Comparison of ENCODE assay signal across 14 cellular contexts in the genomic region with DNA sequence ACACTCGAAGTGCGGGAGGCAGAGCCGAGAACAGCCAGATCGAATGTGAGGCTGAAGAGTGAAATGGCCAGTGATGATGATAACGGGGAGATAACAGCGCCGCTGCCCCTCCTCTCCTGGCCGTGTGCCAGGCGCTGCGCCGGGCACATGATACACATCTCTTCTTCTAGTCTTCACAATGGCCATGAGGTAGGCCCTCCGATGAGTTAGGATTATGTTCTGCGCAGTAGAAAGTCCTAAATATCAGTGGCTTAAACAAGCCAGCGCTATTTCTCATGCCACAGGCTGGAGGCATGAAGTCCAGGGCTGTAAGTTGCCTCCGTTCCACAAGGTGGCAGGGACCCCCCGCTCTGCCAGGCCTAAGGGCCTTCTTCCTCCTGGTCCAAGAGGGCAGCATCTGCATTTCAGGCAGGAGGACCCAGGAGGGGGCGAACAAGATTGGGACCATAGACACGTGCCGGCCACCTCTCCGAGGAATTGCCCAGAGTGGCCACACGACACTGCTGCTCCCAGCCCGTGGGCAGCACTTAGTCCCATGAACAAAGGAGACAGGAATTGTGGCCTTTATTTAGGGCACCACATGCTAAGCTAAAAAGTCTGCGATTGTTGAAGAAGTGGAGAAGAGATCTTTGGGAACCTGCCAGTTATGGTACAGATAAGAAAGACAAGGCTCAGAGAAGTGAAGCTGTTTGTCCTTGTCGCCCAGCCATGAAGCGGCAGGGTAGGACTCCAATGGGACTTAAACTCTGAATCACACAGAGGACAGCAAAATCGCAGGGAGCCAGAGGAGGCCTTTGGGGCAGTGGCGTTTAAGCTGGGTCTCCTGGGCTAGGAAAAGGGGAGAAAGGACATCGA. TPM values are rescaled to one million over a fixed set of nuclear protein-coding genes. Genes with fewer than 3 reads are reported as not detected.
DNase-seq lines count a peak whose midpoint lies in the region; ATAC-seq lines count a peak whose summit lies in the region.
"Had no signal": no experiment of that assay in that cellular context is flagged by ENCODE, and none has a peak within 500 bp of the region (broad histone marks: within the 10 kb centered on the region; RNA-seq: fewer than 3 reads in every experiment).

No MANE protein-coding gene starts in this region.

- no CpG with 5 or more reads among the region's 28 CpGs for WGBS in neuronal stem cell (ENCODE audit: extremely low coverage in 2 of 2, insufficient read length in 2 of 2, insufficient replicate concordance in 1 of 2), 2 donors

- no peak overlapping the region for H3K4ac ChIP-seq in neuronal stem cell (ENCODE audit: low read length)

- no peaks in the 10 kb centered on the region for H3K4me1 ChIP-seq in neuronal stem cell (ENCODE audit: control insufficient read depth in 2 of 2, insufficient read depth in 1 of 2, low read depth in 1 of 2, low read length in 2 of 2)

- peak overlapping the region; percentile 6 for H2AK5ac ChIP-seq in neuronal stem cell (ENCODE audit: low read depth, low read length)

- H3K23ac ChIP-seq in neuronal stem cell (ENCODE audit: low read depth, low read length, poor library complexity): peak overlapping the region; percentile 11

- H3K79me1 ChIP-seq in neuronal stem cell (ENCODE audit: low read depth, low read length): no peaks in the 10 kb centered on the region

- H4K8ac ChIP-seq in neuronal stem cell (ENCODE audit: low read depth, low read length): peak overlapping the region; percentile 66

- H4K91ac ChIP-seq in neuronal stem cell (ENCODE audit: low read depth, low read length, poor library complexity): no peak overlapping the region

- no peak overlapping the region for H3K4me3 ChIP-seq in neuronal stem cell (ENCODE audit: low read length in 2 of 2)

- H3K27ac ChIP-seq in neuronal stem cell (replicated peaks; ENCODE audit: low read length): no peak overlapping the region

- peak overlapping the region; percentile 36 for H3K27ac Mint-ChIP-seq in T-helper 1 cell treated with Interleukin-12 subunit alpha and Interleukin-12 subunit beta and Interleukin-4 antibody, amounts not matched to agents 30 μg/mL and 1 μg/mL, for 36 hours
- H3K27ac Mint-ChIP-seq: progenitor cell of endocrine pancreas had no signal

- peak overlapping the region; percentile 24 for H3K18ac ChIP-seq in neuronal stem cell (ENCODE audit: low read length)

- no peaks in the 10 kb centered on the region for H3K36me3 Mint-ChIP-seq in T-helper 1 cell treated with Interleukin-12 subunit alpha and Interleukin-12 subunit beta and Interleukin-4 antibody, amounts not matched to agents 30 μg/mL and 1 μg/mL, for 36 hours (ENCODE audit: low read depth)

- H3K9me3 ChIP-seq in neuronal stem cell (replicated peaks in 1 of 2; ENCODE audit: control insufficient read depth in 2 of 2, insufficient read depth in 1 of 2, low read depth in 1 of 2, low read length in 2 of 2): no peaks in the 10 kb centered on the region

- no peaks in the 10 kb centered on the region for H3K9me3 Mint-ChIP-seq in T-helper 1 cell treated with Interleukin-12 subunit alpha and Interleukin-12 subunit beta and Interleukin-4 antibody, amounts not matched to agents 30 μg/mL and 1 μg/mL, for 36 hours

- no peak overlapping the region for H3K4me2 ChIP-seq in neuronal stem cell (ENCODE audit: insufficient read depth, low read length, poor library complexity, severe bottlenecking)

- H3K36me3 ChIP-seq in neuronal stem cell (replicated peaks in 1 of 2; ENCODE audit: control insufficient read depth in 2 of 2, insufficient read depth in 2 of 2, low read length in 2 of 2): no peaks in the 10 kb centered on the region

- no peak overlapping the region for H2BK120ac ChIP-seq in neuronal stem cell (ENCODE audit: low read depth, low read length)

- peaks cover 0 to 6% (median 0%) of the 10 kb centered on the region in 3 experiments for H3K27me3 ChIP-seq in neuronal stem cell (ENCODE audit: control insufficient read depth in 3 of 3, insufficient read depth in 3 of 3, low read depth in 1 of 3, low read length in 3 of 3)

- H3K4me1 Mint-ChIP-seq in T-helper 1 cell treated with Interleukin-12 subunit alpha and Interleukin-12 subunit beta and Interleukin-4 antibody, amounts not matched to agents 30 μg/mL and 1 μg/mL, for 36 hours (ENCODE audit: low read depth): peaks cover 10% of the 10 kb centered on the region

- H2AFZ ChIP-seq in neuronal stem cell (ENCODE audit: low read length): peak overlapping the region; percentile 72

- no peak for ATAC-seq in HG03108 (IDR thresholded peaks at IDR 0.05; ENCODE audit: unreplicated experiment)

- H2BK15ac ChIP-seq in neuronal stem cell (ENCODE audit: low read length): peak overlapping the region; percentile 54

- H2BK12ac ChIP-seq in neuronal stem cell (ENCODE audit: low read length): peak overlapping the region; percentile 12

- no peak overlapping the region for H2BK5ac ChIP-seq in neuronal stem cell (ENCODE audit: low read length)

- no peak overlapping the region for H3K4me3 Mint-ChIP-seq in T-helper 1 cell treated with Interleukin-12 subunit alpha and Interleukin-12 subunit beta and Interleukin-4 antibody, amounts not matched to agents 30 μg/mL and 1 μg/mL, for 36 hours

- H3K9ac ChIP-seq in neuronal stem cell (ENCODE audit: low read depth, low read length, poor library complexity): no peak overlapping the region

- no peaks in the 10 kb centered on the region for H3K27me3 Mint-ChIP-seq in T-helper 1 cell treated with Interleukin-12 subunit alpha and Interleukin-12 subunit beta and Interleukin-4 antibody, amounts not matched to agents 30 μg/mL and 1 μg/mL, for 36 hours (ENCODE audit: low read depth)

- no peak overlapping the region for H3K14ac ChIP-seq in neuronal stem cell (ENCODE audit: low read length)

- in situ Hi-C loops in KBM-7 (cut with MboI; ENCODE audit: low pct_unique_long_range_greater_than_20kb, low sequenced_read_pairs): no loop called here

- DNase-seq in T-helper 1 cell (no peak), NCI-H146 (lab: John Stamatoyannopoulos, UW) (peak; percentile 46), cerebellar cortex (ENCODE audit: low spot score) (peak; percentile 14), neuronal stem cell (ENCODE audit: low spot score) (no peak), KBM-7 (no peak)
- no peak for DNase-seq in effector CD4-positive, alpha-beta T cell
- DNase-seq: activated CD4-positive, alpha-beta T cell treated with anti-CD3 and anti-CD28 coated beads for 4 hours; activated effector memory CD4-positive, alpha-beta T cell treated with Interleukin-2 at 50 U/mL for 16 hours; NCI-H226; stimulated activated CD4-positive, alpha-beta T cell treated with anti-CD3 and anti-CD28 coated beads, Interleukin-4, amount 100 ng/mL, for 1 hour; stimulated activated naive CD4-positive, alpha-beta T cell had no signal

RNA-seq across cellular contexts. Expression of a gene that starts 10.9 kb away (rescaled TPM):
- 11.0 TPM for polyA plus RNA-seq in neuronal stem cell (2013, experiment 1 of 2)
- 11.1 TPM for polyA plus RNA-seq in neuronal stem cell (2013, experiment 2 of 2)

RNA-seq across cellular contexts. Expression of a gene that starts 42.9 kb away (rescaled TPM):
- polyA plus RNA-seq in neuronal stem cell (2013, experiment 1 of 2): 313 TPM
- 313 TPM for polyA plus RNA-seq in neuronal stem cell (2013, experiment 2 of 2)

Comparison
In these comparisons a context has a peak if more than half of its experiments do, and no peak if none do; other contexts are left out.
1. DNase-seq: peak in NCI-H146 (single experiment) and cerebellar cortex (single experiment); none in T-helper 1 cell (0 of 5), neuronal stem cell (single experiment), effector CD4-positive, alpha-beta T cell (single experiment) and KBM-7 (single experiment).